In the genomic region with DNA sequence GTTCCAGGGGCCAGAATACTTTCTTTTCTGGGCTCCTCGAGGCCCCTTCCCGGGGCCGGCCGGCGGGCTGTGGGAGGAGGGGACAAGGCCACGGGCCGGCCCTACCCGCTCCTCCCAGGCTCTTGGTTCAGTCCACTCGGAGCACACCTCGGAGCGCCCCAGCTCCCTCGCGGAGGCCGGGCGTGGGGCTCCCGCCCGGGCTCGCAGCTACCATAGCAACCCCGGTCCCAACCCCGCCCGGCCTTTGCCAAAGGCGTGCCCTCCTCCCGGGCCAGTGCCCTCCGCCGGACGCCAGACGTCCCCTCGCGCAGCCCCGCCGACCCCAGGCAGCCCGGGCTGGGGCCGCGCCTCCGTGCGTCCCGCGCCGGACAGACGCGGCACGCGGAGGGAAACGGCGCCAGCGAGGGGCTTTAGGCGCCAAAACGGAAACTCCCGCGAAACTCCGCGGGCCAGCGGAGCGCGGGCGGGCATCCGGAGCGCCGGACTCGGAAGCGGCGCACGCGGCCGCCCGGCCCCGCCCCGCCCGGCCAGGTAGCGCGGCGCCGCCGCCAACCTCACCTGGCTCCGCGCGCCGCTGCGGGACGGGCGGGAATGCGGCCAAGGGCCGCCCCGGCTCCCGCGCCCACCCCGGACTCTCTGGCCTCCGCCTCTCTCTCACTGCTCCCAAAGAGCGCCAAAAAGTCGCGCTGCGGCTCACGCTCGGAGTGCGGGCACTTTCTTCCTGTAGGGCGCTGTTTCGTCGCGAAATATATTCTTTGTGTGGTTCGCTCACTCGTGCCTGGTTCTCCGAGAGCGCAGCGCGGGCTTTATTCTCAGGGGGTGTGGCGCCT, we compare ENCODE assay signal across 8 cellular contexts. TPM values are rescaled to one million over a fixed set of nuclear protein-coding genes. Genes with fewer than 3 reads are reported as not detected.
DNase-seq lines count a peak whose midpoint lies in the region; ATAC-seq lines count a peak whose summit lies in the region.

No MANE protein-coding gene starts in this region.

- ATAC-seq in GM19463 (IDR thresholded peaks at IDR 0.05; ENCODE audit: unreplicated experiment), result peak; percentile 62
- ATAC-seq in HG03521 (IDR thresholded peaks at IDR 0.05; ENCODE audit: unreplicated experiment), result peak; percentile 61

- no peaks in the 10 kb centered on the region for H3K27me3 ChIP-seq in neuron (ENCODE audit: insufficient read depth, low read length)

- under 1% methylated on average over 100 of the region's 106 CpGs for WGBS in urinary bladder

- no peaks in the 10 kb centered on the region for H3K36me3 ChIP-seq in neuron (ENCODE audit: insufficient read depth, low read length)
- H3K36me3 ChIP-seq in urinary bladder (ENCODE audit: insufficient read depth), result no peaks in the 10 kb centered on the region

- DNase-seq in COR-L47 (lab: John Stamatoyannopoulos, UW) (peak; percentile 62), OCI-M1 (lab: John Stamatoyannopoulos, UW) (peak; percentile 85), activated gamma-delta T cell (lab: John Stamatoyannopoulos, UW) (peak; percentile 29), germinal center (ENCODE audit: low spot score) (peak; percentile 36)

- H3K4me3 ChIP-seq in neuron (ENCODE audit: low read length) (peak overlapping the region; percentile 68), urinary bladder (ENCODE audit: low read depth, low read length) (peak overlapping the region; percentile 61)

- H3K4me1 ChIP-seq in neuron (ENCODE audit: insufficient read depth, low read length), result peaks cover 12% of the 10 kb centered on the region
- no peaks in the 10 kb centered on the region for H3K4me1 ChIP-seq in urinary bladder (ENCODE audit: insufficient read depth)

- peak overlapping the region; percentile 51 for H2AFZ ChIP-seq in neuron (ENCODE audit: low read depth, low read length)

- H3K27ac ChIP-seq in urinary bladder (ENCODE audit: low read depth), result peak overlapping the region; percentile 88

- no peaks in the 10 kb centered on the region for H3K9me3 ChIP-seq in neuron (ENCODE audit: low read length)

RNA-seq across cellular contexts. Expression of gene MBNL3, which starts 0.6 kb away (rescaled TPM):
- total RNA-seq in urinary bladder, result 44.1 TPM
- polyA plus RNA-seq in urinary bladder, result 11.5 TPM

Comparison
In these comparisons a context has a peak if more than half of its experiments do, and no peak if none do; other contexts are left out.
1. Peak in every context shown above with its lines: DNase-seq, ATAC-seq, H3K4me3 ChIP-seq and H3K27ac ChIP-seq.
2. DNase-seq: peak in every context shown above with its lines; median percentile 85 in OCI-M1; 62 in COR-L47; 36 in germinal center; 29 in activated gamma-delta T cell.